ENCODE assay signal across 14 cellular contexts in genomic region chr17:77353684-77354419, GRCh38.
DNase-seq lines count a peak whose midpoint lies in the region; ATAC-seq, FAIRE-seq and TF ChIP-seq lines count a peak whose summit lies in the region.
"Had no signal": no experiment of that assay in that cellular context is flagged by ENCODE, and none has a peak within 500 bp of the region (broad histone marks: within the 10 kb centered on the region; RNA-seq: fewer than 3 reads in every experiment).

No MANE protein-coding gene starts in this region.

- no peaks in the 10 kb centered on the region for H3K36me3 ChIP-seq in HCT116 (ENCODE audit: control insufficient read depth in 1 of 2, insufficient read depth in 2 of 2, low read length in 2 of 2)
- no peaks in the 10 kb centered on the region for H3K36me3 ChIP-seq in small intestine (ENCODE audit: control insufficient read depth in 2 of 2, insufficient read depth in 2 of 2, low read length in 2 of 2)
- H3K36me3 ChIP-seq: pancreas had no signal

- no peak overlapping the region for H2AFZ ChIP-seq in HCT116 (ENCODE audit: low read depth, low read length, poor library complexity, severe bottlenecking)

- TF ChIP-seq RAD21 in HCT116 (IDR thresholded peaks at IDR 0.05; ENCODE audit: low read depth) = no peak

- ATAC-seq in HCT116 (no peak), left lobe of liver (peak; percentile 3), foreskin keratinocyte (no peak)
- ATAC-seq in activated naive CD8-positive, alpha-beta T cell treated with anti-CD3 and anti-CD28 coated beads, Interleukin-2, amount 50 U/mL, for 24 hours = peak; percentile 11
- ATAC-seq: activated naive CD4-positive, alpha-beta T cell treated with anti-CD3 and anti-CD28 coated beads, Interleukin-2, amount 50 U/mL, for 72 hours; K562 had no signal

- H3K4me3 ChIP-seq in HCT116 (replicated peaks in 1 of 2; ENCODE audit: low read depth in 1 of 2, low read length in 2 of 2) (no peak overlapping the region), small intestine (ENCODE audit: low read depth in 1 of 2, low read length in 2 of 2) (no peak overlapping the region)
- H3K4me3 ChIP-seq: K562, pancreas had no signal

- H3K27ac ChIP-seq in HCT116 (ENCODE audit: low read depth, low read length) (no peak overlapping the region; the same call in 1 of the 2 replicates), small intestine (ENCODE audit: low read depth in 1 of 2, low read length in 1 of 2) (peak overlapping the region; percentile 44 to 68), foreskin keratinocyte (no peak overlapping the region)

- CTCF ChIA-PET in HCT116 (lab: Charles Lee) = interaction anchor here (1.5 kb wide), 1 partner anchor 23 kb away, joined by 8 read pairs; no protein-coding TSS in a partner anchor

- peaks cover 82% of the 10 kb centered on the region for H3K79me2 ChIP-seq in HCT116 (ENCODE audit: insufficient read depth, low read length)

- H3K27me3 Mint-ChIP-seq in activated naive CD8-positive, alpha-beta T cell treated with anti-CD3 and anti-CD28 coated beads, Interleukin-2, amount 50 U/mL, for 24 hours = no peaks in the 10 kb centered on the region

- intact Hi-C loops in HCT116 (cut with micrococcal nuclease) = no loop called here

- POLR2A ChIA-PET in HCT116 (lab: Charles Lee) = no interaction called here

- RAD21 ChIA-PET in HCT116 (lab: Charles Lee; ENCODE audit: low non-redundant PET in 1 of 2, low total read pairs in 2 of 2, uncharacterized antibody in 2 of 2, unreplicated experiment in 2 of 2) = no interaction called here

- H3K4me1 Mint-ChIP-seq in activated naive CD8-positive, alpha-beta T cell treated with anti-CD3 and anti-CD28 coated beads, Interleukin-2, amount 50 U/mL, for 24 hours = peaks cover 26% of the 10 kb centered on the region

- FAIRE-seq in small intestine (lab: Jason Lieb, UNC) = no peak
- no peak for FAIRE-seq in frontal cortex (lab: Jason Lieb, UNC)
- FAIRE-seq: K562, pancreas had no signal

- TF ChIP-seq POLR2A in HCT116 (IDR thresholded peaks at IDR 0.05; ENCODE audit: borderline replicate concordance, extremely low read depth, insufficient read depth, insufficient read length) = no peak

- H3K4me1 ChIP-seq in HCT116 (ENCODE audit: control insufficient read depth in 1 of 2, insufficient read depth in 2 of 2, low read length in 2 of 2) (peaks cover 15 to 59% of the 10 kb centered on the region in 2 experiments), small intestine (ENCODE audit: control insufficient read depth in 2 of 2, insufficient read depth in 1 of 2, low read depth in 1 of 2, low read length in 1 of 2) (peaks cover 0 to 11% of the 10 kb centered on the region in 2 donors), foreskin keratinocyte (no peaks in the 10 kb centered on the region)
- H3K4me1 ChIP-seq: pancreas had no signal

- DNase-seq in HCT116 (ENCODE audit: low read depth, low spot score) (no peak), left lobe of liver (ENCODE audit: low spot score) (peak; percentile 40), small intestine (peak; percentile 2), frontal cortex (ENCODE audit: low spot score in 2 of 2) (no peak), COLO668 (lab: John Stamatoyannopoulos, UW; ENCODE audit: unreplicated experiment) (no peak), foreskin keratinocyte (no peak), NCI-H510A (lab: John Stamatoyannopoulos, UW) (no peak)
- no peak for DNase-seq in activated naive CD8-positive, alpha-beta T cell treated with anti-CD3 and anti-CD28 coated beads, Interleukin-2, amount 50 U/mL, for 24 hours
- DNase-seq: activated CD4-positive, alpha-beta T cell treated with anti-CD3 and anti-CD28 coated beads for 1 hour; effector memory CD4-positive, alpha-beta T cell; SIG-M5 had no signal

- no peak overlapping the region for H3K4me3 Mint-ChIP-seq in activated naive CD8-positive, alpha-beta T cell treated with anti-CD3 and anti-CD28 coated beads, Interleukin-2, amount 50 U/mL, for 24 hours

- H4K20me1 ChIP-seq in HCT116 (ENCODE audit: insufficient read depth) = peaks cover 5% of the 10 kb centered on the region; the same call in 1 of the 2 replicates

- H3K27me3 ChIP-seq in HCT116 (ENCODE audit: insufficient read depth, low read length) (no peaks in the 10 kb centered on the region), small intestine (ENCODE audit: control insufficient read depth in 2 of 2, insufficient read depth in 2 of 2, low read length in 2 of 2) (no peaks in the 10 kb centered on the region), foreskin keratinocyte (no peaks in the 10 kb centered on the region)
- H3K27me3 ChIP-seq: pancreas had no signal

- TF ChIP-seq CTCF in HCT116 (IDR thresholded peaks at IDR 0.05 in 2 of 3, conservative IDR thresholded peaks at IDR 0.05 in 1 of 3; ENCODE audit: borderline replicate concordance in 1 of 3, insufficient read depth in 1 of 3, low read depth in 2 of 3, low read length in 2 of 3) (no peak), foreskin keratinocyte (conservative IDR thresholded peaks at IDR 0.05) (no peak)

- no peaks in the 10 kb centered on the region for H3K36me3 Mint-ChIP-seq in activated naive CD8-positive, alpha-beta T cell treated with anti-CD3 and anti-CD28 coated beads, Interleukin-2, amount 50 U/mL, for 24 hours (ENCODE audit: low read depth)
- H3K36me3 Mint-ChIP-seq: activated naive CD4-positive, alpha-beta T cell treated with anti-CD3 and anti-CD28 coated beads, Interleukin-2, amount 50 U/mL, for 72 hours had no signal

- no peaks in the 10 kb centered on the region for H3K9me2 ChIP-seq in HCT116 (ENCODE audit: insufficient read depth)

- H3K9me3 ChIP-seq in HCT116 (ENCODE audit: control insufficient read depth in 1 of 2, insufficient read depth in 1 of 2, low read depth in 1 of 2, low read length in 2 of 2) (no peaks in the 10 kb centered on the region), small intestine (ENCODE audit: control insufficient read depth, low read depth) (no peaks in the 10 kb centered on the region)
- H3K9me3 ChIP-seq: pancreas had no signal

- no peak overlapping the region for H3K27ac Mint-ChIP-seq in activated naive CD8-positive, alpha-beta T cell treated with anti-CD3 and anti-CD28 coated beads, Interleukin-2, amount 50 U/mL, for 24 hours
- H3K27ac Mint-ChIP-seq: activated naive CD4-positive, alpha-beta T cell treated with anti-CD3 and anti-CD28 coated beads, Interleukin-2, amount 50 U/mL, for 72 hours had no signal

- H3K9me3 Mint-ChIP-seq in activated naive CD8-positive, alpha-beta T cell treated with anti-CD3 and anti-CD28 coated beads, Interleukin-2, amount 50 U/mL, for 24 hours = no peaks in the 10 kb centered on the region
- H3K9me3 Mint-ChIP-seq: activated naive CD4-positive, alpha-beta T cell treated with anti-CD3 and anti-CD28 coated beads, Interleukin-2, amount 50 U/mL, for 72 hours had no signal

- WGBS in small intestine, 3 donors = 76 to 87% (median 85%) methylated on average over 15 of the region's 15 CpGs

- no peak overlapping the region for H3K4me2 ChIP-seq in HCT116 (ENCODE audit: low read length)

- no peak overlapping the region for H3K9ac ChIP-seq in HCT116 (ENCODE audit: low read length)

- no TSS peak for BruUV-seq in HCT116 (replicated peaks; lab: Mats Ljungman, UMichigan)

TF ChIP-seq in HCT116, 20 proteins besides CTCF, POLR2A, EP300 and RAD21:
- 0 out of 2 replicates have a peak, but pooled peaks have one; percentile 15 for TF ChIP-seq POLR2AphosphoS5 (IDR thresholded peaks at IDR 0.05; ENCODE audit: low read depth, low read length)
- TF ChIP-seq REST (IDR thresholded peaks at IDR 0.05; ENCODE audit: low read depth) = no peak
TF ChIP-seq in HCT116: peak in this region for 1.

Comparison
In these comparisons a context has a peak if more than half of its experiments do, and no peak if none do; other contexts are left out.
1. ATAC-seq: peak in activated naive CD8-positive, alpha-beta T cell treated with anti-CD3 and anti-CD28 coated beads, Interleukin-2, amount 50 U/mL, for 24 hours (single experiment) and left lobe of liver (single experiment); none in HCT116 (single experiment) and foreskin keratinocyte (single experiment).
2. DNase-seq: peak in left lobe of liver (single experiment) and small intestine (single experiment); none in HCT116 (single experiment), activated naive CD8-positive, alpha-beta T cell treated with anti-CD3 and anti-CD28 coated beads, Interleukin-2, amount 50 U/mL, for 24 hours (single experiment), frontal cortex (0 of 2), COLO668 (single experiment), foreskin keratinocyte (0 of 2) and NCI-H510A (single experiment).
3. H3K27ac ChIP-seq: peak in small intestine (2 of 2); none in HCT116 (single experiment) and foreskin keratinocyte (single experiment).